ENCODE assay signal across 23 cellular contexts in genomic region chr22:47355388-47355725, GRCh38.
"Had no signal": no experiment of that assay in that cellular context is flagged by ENCODE, and none has a peak within 500 bp of the region (broad histone marks: within the 10 kb centered on the region; RNA-seq: fewer than 3 reads in every experiment).

No MANE protein-coding gene starts in this region.

- H3K27ac ChIP-seq: dorsolateral prefrontal cortex, esophagus muscularis mucosa, foreskin keratinocyte, gastroesophageal sphincter, heart left ventricle, hepatocyte, left lung, neural progenitor cell, transverse colon, upper lobe of right lung had no signal

- H3K4me3 Mint-ChIP-seq: mesothelial cell of epicardium; naive thymus-derived CD4-positive, alpha-beta T cell; nephron; neural progenitor cell; stimulated activated effector memory CD8-positive, alpha-beta T cell treated with anti-CD3 and anti-CD28 coated beads, Interleukin-12 subunit alpha, Interleukin-12 subunit beta, amount 100 ng/mL, for 72 hours had no signal

- H3K4me3 ChIP-seq: dorsolateral prefrontal cortex, esophagus muscularis mucosa, gastroesophageal sphincter, heart left ventricle, hepatocyte, left lung, mucosa of descending colon, neural progenitor cell, smooth muscle cell, transverse colon, upper lobe of right lung had no signal

- H3K4me1 Mint-ChIP-seq: mesothelial cell of epicardium; naive thymus-derived CD4-positive, alpha-beta T cell; nephron; stimulated activated effector memory CD8-positive, alpha-beta T cell treated with anti-CD3 and anti-CD28 coated beads, Interleukin-12 subunit alpha, Interleukin-12 subunit beta, amount 100 ng/mL, for 72 hours had no signal

- H3K27me3 ChIP-seq: foreskin keratinocyte, hepatocyte, left lung, neural progenitor cell, transverse colon, upper lobe of right lung had no signal

- DNase-seq: effector CD8-positive, alpha-beta T cell; foreskin keratinocyte; heart left ventricle; kidney; mesenchymal stem cell; mucosa of descending colon; naive thymus-derived CD4-positive, alpha-beta T cell; stimulated activated CD4-positive, alpha-beta T cell treated with anti-CD3 and anti-CD28 coated beads, Interleukin-12 subunit alpha, Interleukin-12 subunit beta, amount 100 ng/mL, for 4 hours; stimulated activated CD4-positive, alpha-beta T cell treated with anti-CD3 and anti-CD28 coated beads, Interleukin-1b, Interleukin-23, amount 100 ng/mL, for 48 hours; stimulated activated CD4-positive, alpha-beta T cell treated with anti-CD3 and anti-CD28 coated beads, Interleukin-4, amount 100 ng/mL, for 1 hour; stimulated activated naive CD8-positive, alpha-beta T cell treated with anti-CD3 and anti-CD28 coated beads, Interleukin-15, Interleukin-2, amounts not matched to agents 100 U/mL and 50 U/mL, for 24 hours; transverse colon; upper lobe of right lung had no signal

- H3K36me3 Mint-ChIP-seq: mesothelial cell of epicardium; naive thymus-derived CD4-positive, alpha-beta T cell; neural progenitor cell; stimulated activated effector memory CD8-positive, alpha-beta T cell treated with anti-CD3 and anti-CD28 coated beads, Interleukin-12 subunit alpha, Interleukin-12 subunit beta, amount 100 ng/mL, for 72 hours had no signal

- H3K9me3 ChIP-seq: heart left ventricle, left lung, mucosa of descending colon, transverse colon, upper lobe of right lung had no signal

- H2AFZ ChIP-seq: hepatocyte, neural progenitor cell had no signal

- H3K4me1 ChIP-seq: esophagus muscularis mucosa, foreskin keratinocyte, gastroesophageal sphincter, heart left ventricle, left lung, neural progenitor cell, transverse colon, upper lobe of right lung had no signal

- H3K9ac ChIP-seq: neural progenitor cell had no signal

- H3K4me2 ChIP-seq: hepatocyte, neural progenitor cell, smooth muscle cell had no signal

- H3K27ac Mint-ChIP-seq: mesothelial cell of epicardium; naive thymus-derived CD4-positive, alpha-beta T cell; nephron; neural progenitor cell; stimulated activated effector memory CD8-positive, alpha-beta T cell treated with anti-CD3 and anti-CD28 coated beads, Interleukin-12 subunit alpha, Interleukin-12 subunit beta, amount 100 ng/mL, for 72 hours had no signal

- H3K79me2 ChIP-seq: hepatocyte had no signal

- H3K36me3 ChIP-seq: esophagus muscularis mucosa, gastroesophageal sphincter, heart left ventricle, left lung, neural progenitor cell, transverse colon, upper lobe of right lung had no signal
